ENCODE assay signal across 8 cellular contexts in genomic region chr2:113157108-113157896, GRCh38. TPM values are rescaled to one million over a fixed set of nuclear protein-coding genes. Genes with fewer than 3 reads are reported as not detected.
DNase-seq lines count a peak whose midpoint lies in the region; ATAC-seq and TF ChIP-seq lines count a peak whose summit lies in the region.

No MANE protein-coding gene starts in this region.

- ATAC-seq in HG03103 (IDR thresholded peaks at IDR 0.05; ENCODE audit: low read depth, unreplicated experiment) (peak; percentile 64), Panc1 (peak; percentile 84), left lung (peak; percentile 94), GM18861 (IDR thresholded peaks at IDR 0.05; ENCODE audit: unreplicated experiment) (no peak)
- peak; percentile 86 for ATAC-seq in stimulated activated naive CD8-positive, alpha-beta T cell treated with anti-CD3 and anti-CD28 coated beads, Interleukin-15, amount 100 ng/mL, for 72 hours

- POLR2A ChIA-PET in Panc1 (lab: Charles Lee): no interaction called here

- BruUV-seq in Panc1 (replicated peaks; lab: Mats Ljungman, UMichigan): no TSS peak

- peak overlapping the region; percentile 88 to 90 for H3K4me3 Mint-ChIP-seq in stimulated activated naive CD8-positive, alpha-beta T cell treated with anti-CD3 and anti-CD28 coated beads, Interleukin-15, amount 100 ng/mL, for 72 hours

- H3K4me1 Mint-ChIP-seq in stimulated activated naive CD8-positive, alpha-beta T cell treated with anti-CD3 and anti-CD28 coated beads, Interleukin-15, amount 100 ng/mL, for 72 hours: peaks cover 28% of the 10 kb centered on the region

- peak overlapping the region in 1 of 2 donors; percentile 90 for H3K27ac Mint-ChIP-seq in stimulated activated naive CD8-positive, alpha-beta T cell treated with anti-CD3 and anti-CD28 coated beads, Interleukin-15, amount 100 ng/mL, for 72 hours

- H3K4me1 ChIP-seq in Panc1 (ENCODE audit: control insufficient read depth, insufficient read depth, low read length) (0 out of 2 replicates have a peak, but pooled peaks cover 3% of the 10 kb centered on the region), left lung (peaks cover 0 to 6% of the 10 kb centered on the region in 2 donors)

- H3K27ac ChIP-seq in Panc1 (ENCODE audit: low read length): no peak overlapping the region
- peak overlapping the region in 1 of 2 donors; percentile 58 for H3K27ac ChIP-seq in left lung

- in situ Hi-C loops in Panc1 (cut with HindIII; ENCODE audit: low pct_unique_long_range_greater_than_20kb, low sequenced_read_pairs): no loop called here
- in situ Hi-C loops in T47D (cut with HindIII; ENCODE audit: low pct_unique_long_range_greater_than_20kb, low sequenced_read_pairs): no loop called here

- no peaks in the 10 kb centered on the region for H3K9me3 ChIP-seq in Panc1 (ENCODE audit: control insufficient read depth, insufficient read depth, low read depth, low read length)
- H3K9me3 ChIP-seq in left lung: no peaks in the 10 kb centered on the region

- H3K36me3 ChIP-seq in Panc1 (ENCODE audit: control insufficient read depth, insufficient read depth, low read length) (no peaks in the 10 kb centered on the region), left lung (no peaks in the 10 kb centered on the region)

- H3K4me3 ChIP-seq in Panc1 (ENCODE audit: low read depth in 2 of 2, low read length in 2 of 2) (peak overlapping the region; percentile 35 to 37), left lung (peak overlapping the region; percentile 49 to 54)

- H3K27me3 Mint-ChIP-seq in stimulated activated naive CD8-positive, alpha-beta T cell treated with anti-CD3 and anti-CD28 coated beads, Interleukin-15, amount 100 ng/mL, for 72 hours: no peaks in the 10 kb centered on the region

- no peak for TF ChIP-seq CTCF in Panc1 (IDR thresholded peaks at IDR 0.05)
- TF ChIP-seq CTCF in left lung (IDR thresholded peaks at IDR 0.05): no peak

- DNase-seq in NCI-H1417 (lab: John Stamatoyannopoulos, UW): peak in 2 of 3 experiments; percentile 75 to 83
- no peak for DNase-seq in NCI-H1417 treated with DMSO at 0.1 percent for 48 hours (lab: John Stamatoyannopoulos, UW)
- no peak for DNase-seq in Panc1 (ENCODE audit: low read depth, low spot score)
- DNase-seq in T47D (ENCODE audit: low read depth in 1 of 2, low spot score in 1 of 2): peak; percentile 72 to 82
- DNase-seq in left lung: peak; percentile 54 to 89
- DNase-seq in stimulated activated naive CD8-positive, alpha-beta T cell treated with anti-CD3 and anti-CD28 coated beads, Interleukin-15, amount 100 ng/mL, for 72 hours: peak; percentile 50 to 52

- no peaks in the 10 kb centered on the region for H3K9me3 Mint-ChIP-seq in stimulated activated naive CD8-positive, alpha-beta T cell treated with anti-CD3 and anti-CD28 coated beads, Interleukin-15, amount 100 ng/mL, for 72 hours

- intact Hi-C loops in Panc1 (cut with micrococcal nuclease; ENCODE audit: unreplicated experiment) (no loop called here), left lung (cut with DNase I) (no loop called here)

- CTCF ChIA-PET in Panc1 (lab: Charles Lee): no interaction called here

- peaks cover 18% of the 10 kb centered on the region for H3K27me3 ChIP-seq in Panc1 (ENCODE audit: control insufficient read depth, insufficient read depth, low read length)
- H3K27me3 ChIP-seq in left lung: peaks cover 0 to 38% of the 10 kb centered on the region in 2 donors

RNA-seq across cellular contexts. Expression of gene PSD4, which starts 16.5 kb away (rescaled TPM):
- total RNA-seq in Panc1 (2021; ENCODE audit: unreplicated experiment): 3.6 TPM
- polyA plus RNA-seq in Panc1 (2012; ENCODE audit: insufficient read length): 2.0 TPM
- 10 to 100 TPM; 29.8 to 50.2 TPM for total RNA-seq in left lung

RNA-seq across cellular contexts. Expression of gene IL1RN, which starts 29.9 kb away (rescaled TPM):
- total RNA-seq in Panc1 (2021; ENCODE audit: unreplicated experiment) (not detected), left lung (10 to 100 TPM; 28.6 to 67.1 TPM)
- not detected for polyA plus RNA-seq in Panc1 (2012; ENCODE audit: insufficient read length)

Comparison
In these comparisons a context has a peak if more than half of its experiments do, and no peak if none do; other contexts are left out.
1. DNase-seq: peak in NCI-H1417 (2 of 3), T47D (2 of 2), left lung (2 of 2) and stimulated activated naive CD8-positive, alpha-beta T cell treated with anti-CD3 and anti-CD28 coated beads, Interleukin-15, amount 100 ng/mL, for 72 hours (2 of 2); none in NCI-H1417 treated with DMSO at 0.1 percent for 48 hours (single experiment) and Panc1 (single experiment).
2. RNA of gene IL1RN, which starts 29.9 kb away (total RNA-seq): 28.6 to 67.1 TPM in left lung; not detected in Panc1 (single experiment); every median in the first group is over 10 times any median in the second.